In the genomic region with DNA sequence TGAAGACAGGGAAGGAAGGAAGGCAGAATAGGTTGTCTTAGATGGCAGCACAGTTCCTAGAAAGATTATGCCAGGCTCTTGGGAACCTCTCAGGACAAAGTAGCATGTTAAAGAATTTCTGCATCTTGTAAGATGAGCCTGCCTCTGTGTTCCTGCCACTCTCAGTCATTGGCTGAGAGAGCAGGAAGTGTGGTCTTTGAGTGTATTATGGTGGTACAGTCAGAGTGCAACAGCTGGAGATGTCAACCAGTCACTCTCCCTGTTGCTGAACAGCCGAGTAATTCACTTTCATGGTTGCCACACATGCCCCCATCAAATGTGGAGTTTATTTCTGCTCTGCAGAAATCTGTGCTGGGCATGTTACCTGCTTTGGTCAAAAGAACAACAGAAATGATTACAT, we compare ENCODE assay signal across 2 cellular contexts.
TF ChIP-seq lines count a peak whose summit lies in the region.

No MANE protein-coding gene starts in this region.

TF ChIP-seq in GM12891, 5 proteins besides CTCF, POLR2A, EP300 and RAD21:
- TF ChIP-seq SPI1 (IDR thresholded peaks at IDR 0.05; ENCODE audit: low read depth, low read length), result no peak

TF ChIP-seq in IMR-90, 13 proteins besides CTCF, POLR2A, EP300 and RAD21:
- TF ChIP-seq RFX5 (IDR thresholded peaks at IDR 0.05; ENCODE audit: low read depth, low read length), result no peak
- TF ChIP-seq, protein P1, sequence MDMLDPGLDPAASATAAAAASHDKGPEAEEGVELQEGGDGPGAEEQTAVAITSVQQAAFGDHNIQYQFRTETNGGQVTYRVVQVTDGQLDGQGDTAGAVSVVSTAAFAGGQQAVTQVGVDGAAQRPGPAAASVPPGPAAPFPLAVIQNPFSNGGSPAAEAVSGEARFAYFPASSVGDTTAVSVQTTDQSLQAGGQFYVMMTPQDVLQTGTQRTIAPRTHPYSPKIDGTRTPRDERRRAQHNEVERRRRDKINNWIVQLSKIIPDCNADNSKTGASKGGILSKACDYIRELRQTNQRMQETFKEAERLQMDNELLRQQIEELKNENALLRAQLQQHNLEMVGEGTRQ (IDR thresholded peaks at IDR 0.05; ENCODE audit: low read depth, low read length), result no peak
- TF ChIP-seq BHLHE40 (IDR thresholded peaks at IDR 0.05; ENCODE audit: low read depth, low read length), result no peak
- TF ChIP-seq, protein P2, sequence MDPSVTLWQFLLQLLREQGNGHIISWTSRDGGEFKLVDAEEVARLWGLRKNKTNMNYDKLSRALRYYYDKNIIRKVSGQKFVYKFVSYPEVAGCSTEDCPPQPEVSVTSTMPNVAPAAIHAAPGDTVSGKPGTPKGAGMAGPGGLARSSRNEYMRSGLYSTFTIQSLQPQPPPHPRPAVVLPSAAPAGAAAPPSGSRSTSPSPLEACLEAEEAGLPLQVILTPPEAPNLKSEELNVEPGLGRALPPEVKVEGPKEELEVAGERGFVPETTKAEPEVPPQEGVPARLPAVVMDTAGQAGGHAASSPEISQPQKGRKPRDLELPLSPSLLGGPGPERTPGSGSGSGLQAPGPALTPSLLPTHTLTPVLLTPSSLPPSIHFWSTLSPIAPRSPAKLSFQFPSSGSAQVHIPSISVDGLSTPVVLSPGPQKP (IDR thresholded peaks at IDR 0.05; ENCODE audit: borderline replicate concordance, low read depth, low read length), result no peak
- TF ChIP-seq NFE2L2 (IDR thresholded peaks at IDR 0.05; ENCODE audit: low read depth, low read length), result no peak
- TF ChIP-seq CEBPB (IDR thresholded peaks at IDR 0.05; ENCODE audit: low read depth, low read length), result no peak
- TF ChIP-seq MAFK (IDR thresholded peaks at IDR 0.05; ENCODE audit: low read depth, low read length), result no peak
- no peak for TF ChIP-seq FOS (IDR thresholded peaks at IDR 0.05; ENCODE audit: low read depth, low read length)
- TF ChIP-seq CHD1 (IDR thresholded peaks at IDR 0.05; ENCODE audit: low read depth, low read length), result no peak
- no peak for TF ChIP-seq MAZ (IDR thresholded peaks at IDR 0.05; ENCODE audit: borderline replicate concordance, low read depth, low read length)
- TF ChIP-seq MXI1 (IDR thresholded peaks at IDR 0.05; ENCODE audit: borderline replicate concordance, low read depth, low read length), result no peak
